22 cellular contexts compared by ENCODE assay signal in the genomic region with DNA sequence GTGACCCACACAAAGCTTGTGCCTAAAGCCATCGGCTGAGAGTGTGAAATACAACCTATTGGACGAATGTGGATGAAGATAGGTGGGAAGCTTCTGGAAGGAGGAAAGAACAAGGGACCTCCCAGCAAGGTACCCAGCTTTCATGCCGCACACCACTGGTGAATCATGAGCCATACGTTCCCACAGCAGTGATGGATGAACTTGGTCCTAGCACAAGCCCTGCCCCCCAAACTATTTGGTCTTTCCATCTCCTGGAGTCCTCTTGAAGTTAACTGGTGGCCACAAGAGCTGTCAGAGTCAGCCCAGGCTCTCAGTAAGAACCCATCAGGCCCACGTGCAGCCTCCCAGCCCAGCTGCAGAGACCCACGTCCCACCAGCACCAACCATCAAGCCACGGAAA.
"Had no signal": no experiment of that assay in that cellular context is flagged by ENCODE, and none has a peak within 500 bp of the region (broad histone marks: within the 10 kb centered on the region; RNA-seq: fewer than 3 reads in every experiment).

No MANE protein-coding gene starts in this region.

- H3K27me3 ChIP-seq: body of pancreas, MG63 had no signal

- H3K36me3 ChIP-seq: MG63 had no signal

- H3K4me3 ChIP-seq: body of pancreas, MG63 had no signal

- H3K9me3 Mint-ChIP-seq: activated CD4-positive, alpha-beta memory T cell treated with anti-CD3 and anti-CD28 coated beads for 36 hours; activated CD4-positive, alpha-beta T cell treated with anti-CD3 and anti-CD28 coated beads, Interleukin-2, amount 10 ng/mL, durations not matched to agents 7 days and 5 days; activated naive CD4-positive, alpha-beta T cell treated with anti-CD3 and anti-CD28 coated beads, Interleukin-2, amount 10 ng/mL, durations not matched to agents 7 days and 5 days; activated naive CD8-positive, alpha-beta T cell treated with anti-CD3 and anti-CD28 coated beads for 36 hours; activated T-cell treated with anti-CD3 and anti-CD28 coated beads, Interleukin-2, amount 50 U/mL, for 4 hours had no signal

- H3K27ac ChIP-seq: VCaP had no signal

- DNase-seq: activated CD4-positive, alpha-beta memory T cell treated with anti-CD3 and anti-CD28 coated beads for 36 hours; activated CD4-positive, alpha-beta T cell treated with anti-CD3 and anti-CD28 coated beads, Interleukin-2, amount 10 ng/mL, durations not matched to agents 7 days and 5 days; activated CD4-positive, CD25-positive, alpha-beta regulatory T cell; activated CD8-positive, alpha-beta memory T cell treated with anti-CD3 and anti-CD28 coated beads for 24 hours; activated gamma-delta T cell treated with Interleukin-2 at 50 U/mL for 16 hours; activated naive CD4-positive, alpha-beta T cell treated with anti-CD3 and anti-CD28 coated beads, Interleukin-2, amount 10 ng/mL, durations not matched to agents 7 days and 5 days; activated naive CD8-positive, alpha-beta T cell treated with anti-CD3 and anti-CD28 coated beads for 36 hours; activated T-cell treated with anti-CD3 and anti-CD28 coated beads, Interleukin-2, amount 50 U/mL, for 4 hours; body of pancreas; MG63; MV-4-11; NCI-H1105 treated with DMSO at 0.1 percent for 48 hours; NCI-H1436 treated with DMSO at 0.1 percent for 48 hours; NCI-H187; NCI-H2081; NCI-H446; NCI-H524; PC-3; SHP77 treated with DMSO at 0.1 percent for 48 hours; T-helper 2 cell; T1000 had no signal

- H3K9me3 ChIP-seq: body of pancreas, MG63 had no signal

- H3K4me1 Mint-ChIP-seq: activated CD4-positive, alpha-beta T cell treated with anti-CD3 and anti-CD28 coated beads, Interleukin-2, amount 10 ng/mL, durations not matched to agents 7 days and 5 days; activated naive CD4-positive, alpha-beta T cell treated with anti-CD3 and anti-CD28 coated beads, Interleukin-2, amount 10 ng/mL, durations not matched to agents 7 days and 5 days; activated naive CD8-positive, alpha-beta T cell treated with anti-CD3 and anti-CD28 coated beads for 36 hours had no signal

- H3K27me3 Mint-ChIP-seq: activated CD4-positive, alpha-beta memory T cell treated with anti-CD3 and anti-CD28 coated beads for 36 hours; activated naive CD4-positive, alpha-beta T cell treated with anti-CD3 and anti-CD28 coated beads, Interleukin-2, amount 10 ng/mL, durations not matched to agents 7 days and 5 days; activated naive CD8-positive, alpha-beta T cell treated with anti-CD3 and anti-CD28 coated beads for 36 hours had no signal

- H3K27ac Mint-ChIP-seq: activated CD4-positive, alpha-beta memory T cell treated with anti-CD3 and anti-CD28 coated beads for 36 hours; activated CD4-positive, alpha-beta T cell treated with anti-CD3 and anti-CD28 coated beads, Interleukin-2, amount 10 ng/mL, durations not matched to agents 7 days and 5 days; activated naive CD4-positive, alpha-beta T cell treated with anti-CD3 and anti-CD28 coated beads, Interleukin-2, amount 10 ng/mL, durations not matched to agents 7 days and 5 days; activated naive CD8-positive, alpha-beta T cell treated with anti-CD3 and anti-CD28 coated beads for 36 hours had no signal

- H3K4me3 Mint-ChIP-seq: activated CD4-positive, alpha-beta memory T cell treated with anti-CD3 and anti-CD28 coated beads for 36 hours; activated CD4-positive, alpha-beta T cell treated with anti-CD3 and anti-CD28 coated beads, Interleukin-2, amount 10 ng/mL, durations not matched to agents 7 days and 5 days; activated naive CD4-positive, alpha-beta T cell treated with anti-CD3 and anti-CD28 coated beads, Interleukin-2, amount 10 ng/mL, durations not matched to agents 7 days and 5 days; activated naive CD8-positive, alpha-beta T cell treated with anti-CD3 and anti-CD28 coated beads for 36 hours; activated T-cell treated with anti-CD3 and anti-CD28 coated beads, Interleukin-2, amount 50 U/mL, for 4 hours had no signal

- H3K36me3 Mint-ChIP-seq: activated CD4-positive, alpha-beta memory T cell treated with anti-CD3 and anti-CD28 coated beads for 36 hours; activated naive CD8-positive, alpha-beta T cell treated with anti-CD3 and anti-CD28 coated beads for 36 hours had no signal
